In genomic region chr15:64776402-64776786, GRCh38 we compare ENCODE assay signal across 8 cellular contexts. TPM values are rescaled to one million over a fixed set of nuclear protein-coding genes. Genes with fewer than 3 reads are reported as not detected.
DNase-seq lines count a peak whose midpoint lies in the region; ATAC-seq and TF ChIP-seq lines count a peak whose summit lies in the region.
"Had no signal": no experiment of that assay in that cellular context is flagged by ENCODE, and none has a peak within 500 bp of the region (broad histone marks: within the 10 kb centered on the region; RNA-seq: fewer than 3 reads in every experiment).

No MANE protein-coding gene starts in this region.

- H3K9me2 ChIP-seq in PC-3 (replicated peaks; ENCODE audit: low read length) = no peaks in the 10 kb centered on the region

- H3K56ac ChIP-seq in H9 (ENCODE audit: insufficient read length, low read depth, low read length) = no peak overlapping the region

- no CpG with 5 or more reads among the region's 25 CpGs for whole genome bisulfite sequencing in H9 (ENCODE audit: extremely low coverage, insufficient read length, low lambda C conversion rate)

- POLR2A ChIA-PET in PC-3 (lab: Charles Lee; ENCODE audit: unreplicated experiment) = no interaction called here

- H3K36me3 Mint-ChIP-seq in H9 (ENCODE audit: insufficient read depth in 1 of 3, low read depth in 3 of 3) = peaks cover 0 to 7% (median 6%) of the 10 kb centered on the region in 3 experiments; a peak in 5 of 7 replicates
- peaks cover 2% of the 10 kb centered on the region for H3K36me3 Mint-ChIP-seq in activated T-helper 1 cell treated with anti-CD3 and anti-CD28 coated beads, Interleukin-12 subunit alpha, Interleukin-12 subunit beta, Interleukin-2, Interleukin-4 antibody, amounts not matched to agents 30 ng/mL and 10 ng/mL and 1 ng/mL, durations not matched to agents 14 hours and 24 hours and 36 hours (ENCODE audit: low read depth)

- H3K4me1 ChIP-seq in H9 (ENCODE audit: insufficient read depth, low read length) (peaks cover 18% of the 10 kb centered on the region; the same call in 1 of the 2 replicates), skeletal muscle tissue (ENCODE audit: control insufficient read depth in 3 of 3, insufficient read depth in 3 of 3, low read length in 3 of 3) (peaks cover 3 to 5% (median 4%) of the 10 kb centered on the region in 3 donors), PC-3 (ENCODE audit: insufficient read depth, low read length) (no peaks in the 10 kb centered on the region)

- peaks cover 33% of the 10 kb centered on the region; the same call in 1 of the 2 replicates for H3K79me2 ChIP-seq in H9 (ENCODE audit: insufficient read depth, low read length)
- H3K79me2 ChIP-seq in PC-3 (ENCODE audit: low read length) = no peaks in the 10 kb centered on the region

- H3K9me3 ChIP-seq in H9 (ENCODE audit: control insufficient read depth, low read depth, low read length) = no peaks in the 10 kb centered on the region
- H3K9me3 ChIP-seq in skeletal muscle tissue (ENCODE audit: control insufficient read depth in 3 of 3, low read length in 3 of 3) = no peaks in the 10 kb centered on the region
- H3K9me3 ChIP-seq in PC-3 (ENCODE audit: low read length) = no peaks in the 10 kb centered on the region

- no peak overlapping the region for H3T11ph ChIP-seq in H9 (ENCODE audit: low read length)

- peak overlapping the region; percentile 78 to 91 for H3K4me3 Mint-ChIP-seq in H9
- peak overlapping the region; percentile 78 for H3K4me3 Mint-ChIP-seq in activated T-helper 1 cell treated with anti-CD3 and anti-CD28 coated beads, Interleukin-12 subunit alpha, Interleukin-12 subunit beta, Interleukin-2, Interleukin-4 antibody, amounts not matched to agents 30 ng/mL and 10 ng/mL and 1 ng/mL, durations not matched to agents 14 hours and 24 hours and 36 hours

- peak overlapping the region; percentile 54 to 89 (median 68); a peak in 5 of 7 replicates for H3K27ac Mint-ChIP-seq in H9
- H3K27ac Mint-ChIP-seq in activated T-helper 1 cell treated with anti-CD3 and anti-CD28 coated beads, Interleukin-12 subunit alpha, Interleukin-12 subunit beta, Interleukin-2, Interleukin-4 antibody, amounts not matched to agents 30 ng/mL and 10 ng/mL and 1 ng/mL, durations not matched to agents 14 hours and 24 hours and 36 hours = no peak overlapping the region

- BruUV-seq in PC-3 (replicated peaks; lab: Mats Ljungman, UMichigan) = no TSS peak

- no peaks in the 10 kb centered on the region for H3K9me3 Mint-ChIP-seq in H9
- H3K9me3 Mint-ChIP-seq in activated T-helper 1 cell treated with anti-CD3 and anti-CD28 coated beads, Interleukin-12 subunit alpha, Interleukin-12 subunit beta, Interleukin-2, Interleukin-4 antibody, amounts not matched to agents 30 ng/mL and 10 ng/mL and 1 ng/mL, durations not matched to agents 14 hours and 24 hours and 36 hours = no peaks in the 10 kb centered on the region

- no peak overlapping the region for H2BK12ac ChIP-seq in H9 (ENCODE audit: insufficient read length, low read depth, low read length)

- peak overlapping the region; percentile 35 to 54 (median 43) for H3K4me3 ChIP-seq in skeletal muscle tissue (ENCODE audit: low read length in 3 of 3)
- no peak overlapping the region for H3K4me3 ChIP-seq in PC-3 (ENCODE audit: low read length)
- H3K4me3 ChIP-seq: K562 had no signal

- H2BK20ac ChIP-seq in H9 (ENCODE audit: low read depth, low read length, poor library complexity, severe bottlenecking) = no peak overlapping the region

- ATAC-seq in PC-3 = no peak
- ATAC-seq: K562 had no signal

- no peak overlapping the region for H3K18ac ChIP-seq in H9 (ENCODE audit: insufficient read length, low read depth, low read length)

- DNase-seq in H9 (peak; percentile 47), islet precursor cell (peak; percentile 64), PC-3 (no peak), amygdala (lab: John Stamatoyannopoulos, UW) (no peak), NCI-H2171 (lab: John Stamatoyannopoulos, UW) (no peak)
- DNase-seq in activated T-helper 1 cell treated with anti-CD3 and anti-CD28 coated beads, Interleukin-12 subunit alpha, Interleukin-12 subunit beta, Interleukin-2, Interleukin-4 antibody, amounts not matched to agents 30 ng/mL and 10 ng/mL and 1 ng/mL, durations not matched to agents 14 hours and 24 hours and 36 hours (ENCODE audit: low spot score) = no peak

- H3K14ac ChIP-seq in H9 (ENCODE audit: insufficient read depth, low read length) = 0 out of 2 replicates have a peak overlapping the region, but pooled peaks have one; percentile 33

- H2AK5ac ChIP-seq in H9 (ENCODE audit: insufficient read length, low read length) = no peak overlapping the region

- H3K9ac ChIP-seq in H9 (ENCODE audit: extremely low read depth, insufficient read length, low read length) (peak overlapping the region; percentile 49), skeletal muscle tissue (ENCODE audit: low read depth in 1 of 3, low read length in 3 of 3) (peak overlapping the region in 1 of 3 donors; percentile 60), PC-3 (ENCODE audit: low read length) (no peak overlapping the region)

- no peak overlapping the region for H3K4ac ChIP-seq in H9 (ENCODE audit: low read depth, low read length)

- no peaks in the 10 kb centered on the region for H3F3A ChIP-seq in PC-3 (ENCODE audit: low read length, unreplicated experiment)

- H3K27ac ChIP-seq in H9 (ENCODE audit: insufficient read length, low read depth, low read length) (no peak overlapping the region), skeletal muscle tissue (ENCODE audit: low read depth, low read length) (no peak overlapping the region), PC-3 (ENCODE audit: low read length) (no peak overlapping the region)

- H2BK5ac ChIP-seq in H9 (ENCODE audit: insufficient read length, low read length) = no peak overlapping the region

- H3K36me3 ChIP-seq in skeletal muscle tissue (ENCODE audit: control insufficient read depth in 3 of 3, insufficient read depth in 3 of 3, low read length in 3 of 3) (no peaks in the 10 kb centered on the region), PC-3 (ENCODE audit: low read depth, low read length) (no peaks in the 10 kb centered on the region)

- no peaks in the 10 kb centered on the region for H4K20me1 ChIP-seq in H9 (ENCODE audit: control insufficient read depth, insufficient read depth, insufficient read length)
- no peaks in the 10 kb centered on the region for H4K20me1 ChIP-seq in PC-3 (ENCODE audit: low read length)

- H3K4me1 Mint-ChIP-seq in H9 = peaks cover 50 to 52% of the 10 kb centered on the region in 2 experiments
- no peaks in the 10 kb centered on the region for H3K4me1 Mint-ChIP-seq in activated T-helper 1 cell treated with anti-CD3 and anti-CD28 coated beads, Interleukin-12 subunit alpha, Interleukin-12 subunit beta, Interleukin-2, Interleukin-4 antibody, amounts not matched to agents 30 ng/mL and 10 ng/mL and 1 ng/mL, durations not matched to agents 14 hours and 24 hours and 36 hours (ENCODE audit: low read depth)

- CTCF ChIA-PET in PC-3 (lab: Charles Lee) = no interaction called here

- no peaks in the 10 kb centered on the region for H3K79me1 ChIP-seq in H9 (ENCODE audit: insufficient read depth, low read depth, low read length, poor library complexity, severe bottlenecking)

- TF ChIP-seq CTCF in H9 (conservative IDR thresholded peaks at IDR 0.05) = no peak
- no peak for TF ChIP-seq CTCF in PC-3 (conservative IDR thresholded peaks at IDR 0.05; ENCODE audit: low read depth, low read length)

- peaks cover 17% of the 10 kb centered on the region for H3K23me2 ChIP-seq in H9 (ENCODE audit: insufficient read length, low read depth, low read length, poor library complexity, severe bottlenecking)

- intact Hi-C loops in activated T-helper 1 cell treated with anti-CD3 and anti-CD28 coated beads, Interleukin-12 subunit alpha, Interleukin-12 subunit beta, Interleukin-2, Interleukin-4 antibody, amounts not matched to agents 30 ng/mL and 10 ng/mL and 1 ng/mL, durations not matched to agents 14 hours and 24 hours and 36 hours (cut with micrococcal nuclease) = no loop called here
- intact Hi-C loops in PC-3 (cut with micrococcal nuclease) = no loop called here

- no peak overlapping the region for H4K5ac ChIP-seq in H9 (ENCODE audit: insufficient read length, low read depth, low read length)

- no peak overlapping the region for H4K91ac ChIP-seq in H9 (ENCODE audit: insufficient read length, low read depth, low read length)

- no peak overlapping the region for H4K8ac ChIP-seq in H9 (replicated peaks; ENCODE audit: insufficient read length, low read depth, low read length)

- no peak overlapping the region for H2BK15ac ChIP-seq in H9 (ENCODE audit: low read depth, low read length)

- no peak overlapping the region for H2AFZ ChIP-seq in H9 (ENCODE audit: low read length)
- H2AFZ ChIP-seq in PC-3 (ENCODE audit: low read length) = no peak overlapping the region

- no peaks in the 10 kb centered on the region for H3K27me3 Mint-ChIP-seq in H9 (ENCODE audit: low read depth)
- peaks cover 68% of the 10 kb centered on the region for H3K27me3 Mint-ChIP-seq in activated T-helper 1 cell treated with anti-CD3 and anti-CD28 coated beads, Interleukin-12 subunit alpha, Interleukin-12 subunit beta, Interleukin-2, Interleukin-4 antibody, amounts not matched to agents 30 ng/mL and 10 ng/mL and 1 ng/mL, durations not matched to agents 14 hours and 24 hours and 36 hours (ENCODE audit: insufficient read depth)

- H3K4me2 ChIP-seq in H9 (ENCODE audit: insufficient read depth, insufficient read length, low read length) = peak overlapping the region; percentile 86
- no peak overlapping the region for H3K4me2 ChIP-seq in PC-3 (ENCODE audit: low read length)

- H3K27me3 ChIP-seq in H9 (ENCODE audit: insufficient read depth, low read length) (no peaks in the 10 kb centered on the region), skeletal muscle tissue (ENCODE audit: control insufficient read depth in 3 of 3, insufficient read depth in 3 of 3, low read length in 3 of 3) (peaks cover 0 to 18% (median 6%) of the 10 kb centered on the region in 3 donors), PC-3 (ENCODE audit: low read length) (peaks cover 13% of the 10 kb centered on the region)

- no peak overlapping the region for H2BK120ac ChIP-seq in H9 (ENCODE audit: low read depth, low read length, poor library complexity, severe bottlenecking)

- no peak overlapping the region for H3K23ac ChIP-seq in H9 (ENCODE audit: insufficient read length, low read depth, low read length)

RNA-seq across cellular contexts. Expression of gene RBPMS2, which starts 1.0 kb away (rescaled TPM):
- total RNA-seq in H9 (2021) = 181 and 185 TPM in 2 replicates
- 0.10 TPM in 1 of 2 replicates, not detected in the other for total RNA-seq in activated T-helper 1 cell treated with anti-CD3 and anti-CD28 coated beads, Interleukin-12 subunit alpha, Interleukin-12 subunit beta, Interleukin-2, Interleukin-4 antibody, amounts not matched to agents 30 ng/mL and 10 ng/mL and 1 ng/mL, durations not matched to agents 14 hours and 24 hours and 36 hours
- under 0.01 TPM for total RNA-seq in skeletal muscle tissue
- total RNA-seq in PC-3 (2014; rRNA removed) = not detected in 2 replicates

RNA-seq across cellular contexts. Expression of gene PIF1, which starts 49.1 kb away (rescaled TPM):
- 64.0 and 74.4 TPM in 2 replicates for total RNA-seq in H9 (2021)
- total RNA-seq in activated T-helper 1 cell treated with anti-CD3 and anti-CD28 coated beads, Interleukin-12 subunit alpha, Interleukin-12 subunit beta, Interleukin-2, Interleukin-4 antibody, amounts not matched to agents 30 ng/mL and 10 ng/mL and 1 ng/mL, durations not matched to agents 14 hours and 24 hours and 36 hours = 19.1 and 23.9 TPM in 2 replicates
- 2.1 TPM for total RNA-seq in skeletal muscle tissue
- total RNA-seq in PC-3 (2014; rRNA removed) = 43.5 and 45.3 TPM in 2 replicates

Comparison
In these comparisons a context has a peak if more than half of its experiments do, and no peak if none do; other contexts are left out.
1. DNase-seq: peak in H9 (single experiment) and islet precursor cell (single experiment); none in activated T-helper 1 cell treated with anti-CD3 and anti-CD28 coated beads, Interleukin-12 subunit alpha, Interleukin-12 subunit beta, Interleukin-2, Interleukin-4 antibody, amounts not matched to agents 30 ng/mL and 10 ng/mL and 1 ng/mL, durations not matched to agents 14 hours and 24 hours and 36 hours (single experiment), PC-3 (single experiment), amygdala (0 of 56) and NCI-H2171 (single experiment).
2. RNA of gene RBPMS2, which starts 1.0 kb away (total RNA-seq): 181 to 185 TPM in H9; 0.10 TPM in activated T-helper 1 cell treated with anti-CD3 and anti-CD28 coated beads, Interleukin-12 subunit alpha, Interleukin-12 subunit beta, Interleukin-2, Interleukin-4 antibody, amounts not matched to agents 30 ng/mL and 10 ng/mL and 1 ng/mL, durations not matched to agents 14 hours and 24 hours and 36 hours, under 0.01 TPM in skeletal muscle tissue (single experiment) and not detected in PC-3; every median in the first group is over 100 times any median in the second.